In genomic region chr20:11783102-11783861, GRCh38 we compare ENCODE assay signal across 17 cellular contexts.
DNase-seq lines count a peak whose midpoint lies in the region; ATAC-seq and TF ChIP-seq lines count a peak whose summit lies in the region.
"Had no signal": no experiment of that assay in that cellular context is flagged by ENCODE, and none has a peak within 500 bp of the region (broad histone marks: within the 10 kb centered on the region; RNA-seq: fewer than 3 reads in every experiment).

No MANE protein-coding gene starts in this region.

- no peaks in the 10 kb centered on the region for H3K36me3 Mint-ChIP-seq in WTC11
- H3K36me3 Mint-ChIP-seq: CD4-positive, alpha-beta memory T cell had no signal

- TF ChIP-seq CTCF in HEK293 (tag by site-specific recombination; IDR thresholded peaks at IDR 0.05): no peak
- TF ChIP-seq CTCF in WTC11 (IDR thresholded peaks at IDR 0.05): no peak

- H3K27ac Mint-ChIP-seq in WTC11: peak overlapping the region; percentile 62
- H3K27ac Mint-ChIP-seq: CD4-positive, alpha-beta memory T cell had no signal

- no peaks in the 10 kb centered on the region for H3K27me3 ChIP-seq in iPS-20b (ENCODE audit: insufficient read depth, low read length)
- H3K27me3 ChIP-seq: BE2C had no signal

- peaks cover 48% of the 10 kb centered on the region for H3K4me1 Mint-ChIP-seq in WTC11

- CTCF ChIA-PET in HEK293 (lab: Yijun Ruan, JAX): no interaction called here
- CTCF ChIA-PET in WTC11 (lab: Charles Lee): interaction anchor here (0.7 to 1.1 kb wide), 2 partner anchors 69 to 416 kb away, joined by 3 read pairs; no protein-coding TSS in a partner anchor

- no peaks in the 10 kb centered on the region for H3K9me3 Mint-ChIP-seq in WTC11

- no peaks in the 10 kb centered on the region for H3K4me1 ChIP-seq in HEK293 (ENCODE audit: control insufficient read depth, insufficient read depth, low read length)
- peaks cover 41% of the 10 kb centered on the region for H3K4me1 ChIP-seq in iPS-20b (ENCODE audit: insufficient read depth, low read length)
- H3K4me1 ChIP-seq: A549, BE2C, Caco-2 had no signal

- H3K4me3 ChIP-seq in HEK293 (ENCODE audit: low read depth, low read length) (no peak overlapping the region), iPS-20b (ENCODE audit: low read length) (peak overlapping the region; percentile 41; the same call in 1 of the 2 replicates)
- H3K4me3 ChIP-seq: A549, GM23248 had no signal

- H3K9me3 ChIP-seq in HEK293 (ENCODE audit: control insufficient read depth, insufficient read depth, low read depth, low read length) (no peaks in the 10 kb centered on the region), iPS-20b (ENCODE audit: insufficient read depth, low read depth, low read length) (no peaks in the 10 kb centered on the region)
- H3K9me3 ChIP-seq: A549, BE2C, Caco-2 had no signal

- no peak for DNase-seq in WTC11 (ENCODE audit: low spot score)
- no peak for DNase-seq in NCI-H524 (lab: John Stamatoyannopoulos, UW)
- DNase-seq: BE2C; Caco-2; CD4-positive, alpha-beta memory T cell; DMS53; GF-D8; GM23248 had no signal

- peaks cover 19% of the 10 kb centered on the region for H3K27me3 Mint-ChIP-seq in WTC11 (ENCODE audit: low read depth)
- H3K27me3 Mint-ChIP-seq: CD4-positive, alpha-beta memory T cell had no signal

- H3K9ac ChIP-seq in iPS-20b (ENCODE audit: low read depth, low read length): peak overlapping the region; percentile 35; the same call in 1 of the 2 replicates
- H3K9ac ChIP-seq: GM23248, KMS-11 had no signal

- ATAC-seq in WTC11 (peak; percentile 89), GM21360 (IDR thresholded peaks at IDR 0.05; ENCODE audit: unreplicated experiment) (no peak), HG02938 (IDR thresholded peaks at IDR 0.05; ENCODE audit: unreplicated experiment) (no peak), GM21786 (IDR thresholded peaks at IDR 0.05; ENCODE audit: unreplicated experiment) (no peak)
- ATAC-seq: A549, HepG2 had no signal

- H3K4me3 Mint-ChIP-seq in WTC11: peak overlapping the region; percentile 18
- H3K4me3 Mint-ChIP-seq: CD4-positive, alpha-beta memory T cell had no signal

- H3K36me3 ChIP-seq in HEK293 (ENCODE audit: control insufficient read depth in 2 of 2, insufficient read depth in 1 of 2, low read length in 2 of 2): no peaks in the 10 kb centered on the region
- no peaks in the 10 kb centered on the region for H3K36me3 ChIP-seq in iPS-20b (ENCODE audit: insufficient read depth, low read depth, low read length)
- H3K36me3 ChIP-seq: BE2C had no signal

- H3K27ac ChIP-seq in HEK293 (ENCODE audit: extremely low read depth, low read depth, low read length) (no peak overlapping the region), iPS-20b (ENCODE audit: low read length) (peak overlapping the region; percentile 13)
- H3K27ac ChIP-seq: A549, C4-2B, GM23248, KMS-11 had no signal

- POLR2A ChIA-PET in HEK293 (lab: Yijun Ruan, JAX) (no interaction called here), WTC11 (lab: Charles Lee) (no interaction called here)

TF ChIP-seq in HEK293, 187 proteins besides CTCF, POLR2A, EP300 and RAD21:
- TF ChIP-seq ZNF341 (tag by site-specific recombination; IDR thresholded peaks at IDR 0.05; ENCODE audit: low read depth) (0 out of 2 replicates have a peak, but pooled peaks have one; percentile 18), ZNF223 (tag by site-specific recombination; IDR thresholded peaks at IDR 0.05) (no peak)

TF ChIP-seq in WTC11, 78 proteins besides CTCF, POLR2A, EP300 and RAD21:
- TF ChIP-seq FOXP1 (CRISPR knock-in tag; IDR thresholded peaks at IDR 0.05; ENCODE audit: borderline replicate concordance): no peak
- no peak for TF ChIP-seq FOXP4 (CRISPR knock-in tag; IDR thresholded peaks at IDR 0.05)
- TF ChIP-seq ETV6 (CRISPR knock-in tag; IDR thresholded peaks at IDR 0.05): no peak
- no peak for TF ChIP-seq ATF3 (CRISPR knock-in tag; conservative IDR thresholded peaks at IDR 0.05)
- TF ChIP-seq TP53 (CRISPR knock-in tag; IDR thresholded peaks at IDR 0.05): no peak
- TF ChIP-seq SMAD4 (CRISPR knock-in tag; IDR thresholded peaks at IDR 0.05): no peak
- no peak for TF ChIP-seq GABPB1 (CRISPR knock-in tag; IDR thresholded peaks at IDR 0.05)
